22 cellular contexts compared by ENCODE assay signal in genomic region chr7:140298213-140298612, GRCh38.
"Had no signal": no experiment of that assay in that cellular context is flagged by ENCODE, and none has a peak within 500 bp of the region (broad histone marks: within the 10 kb centered on the region; RNA-seq: fewer than 3 reads in every experiment).

No MANE protein-coding gene starts in this region.

- H3K4me3 ChIP-seq: colonic mucosa, esophagus squamous epithelium, lung, prostate gland, right atrium auricular region, sigmoid colon, spleen, thoracic aorta, tibial nerve, upper lobe of right lung, uterus had no signal

- ATAC-seq: left lobe of liver; naive thymus-derived CD4-positive, alpha-beta T cell; stimulated activated naive B cell treated with anti-CD40 and anti-IgM and Interleukin-4, amounts not matched to agents 10 μg/mL and 1 μg/mL and 100 μg/mL, for 72 hours; upper lobe of right lung had no signal

- H3K27ac ChIP-seq: esophagus squamous epithelium, prostate gland, right atrium auricular region, sigmoid colon, spleen, thoracic aorta, tibial nerve, upper lobe of right lung, uterus had no signal

- FAIRE-seq: frontal cortex, keratinocyte had no signal

- H3K9me3 ChIP-seq: colonic mucosa, esophagus squamous epithelium, prostate gland, right atrium auricular region, sigmoid colon, spleen, thoracic aorta, tibial nerve, upper lobe of right lung, uterus had no signal

- H3K4me1 ChIP-seq: colonic mucosa, esophagus squamous epithelium, prostate gland, right atrium auricular region, sigmoid colon, tibial nerve, upper lobe of right lung, uterus had no signal

- H3K36me3 ChIP-seq: colonic mucosa, esophagus squamous epithelium, prostate gland, right atrium auricular region, sigmoid colon, spleen, thoracic aorta, tibial nerve, upper lobe of right lung, uterus had no signal

- H3K27me3 ChIP-seq: colonic mucosa, esophagus squamous epithelium, right atrium auricular region, sigmoid colon, spleen, tibial nerve, upper lobe of right lung, uterus had no signal

- DNase-seq: colonic mucosa; effector CD8-positive, alpha-beta T cell; endodermal cell; esophagus squamous epithelium; head of caudate nucleus; mesenchymal stem cell; naive thymus-derived CD4-positive, alpha-beta T cell; nucleus accumbens; sigmoid colon; spleen; stimulated activated CD4-positive, alpha-beta T cell treated with anti-CD3 and anti-CD28 coated beads, Interleukin-4, amount 100 ng/mL, for 4 hours; stimulated activated naive B cell treated with anti-CD40 and anti-IgM and Interleukin-4, amounts not matched to agents 10 μg/mL and 1 μg/mL and 100 μg/mL, for 72 hours; upper lobe of right lung; uterus had no signal
